In genomic region chr7:55063036-55063435, GRCh38 we compare ENCODE assay signal across 24 cellular contexts. TPM values are rescaled to one million over a fixed set of nuclear protein-coding genes. Genes with fewer than 3 reads are reported as not detected.
DNase-seq lines count a peak whose midpoint lies in the region; ATAC-seq and TF ChIP-seq lines count a peak whose summit lies in the region.
"Had no signal": no experiment of that assay in that cellular context is flagged by ENCODE, and none has a peak within 500 bp of the region (broad histone marks: within the 10 kb centered on the region; RNA-seq: fewer than 3 reads in every experiment).

No MANE protein-coding gene starts in this region.

- no peak overlapping the region for H3K27ac Mint-ChIP-seq in naive thymus-derived CD8-positive, alpha-beta T cell
- no peak overlapping the region for H3K27ac Mint-ChIP-seq in activated naive CD4-positive, alpha-beta T cell treated with anti-CD3 and anti-CD28 coated beads, Interleukin-2, amount 10 ng/mL, durations not matched to agents 7 days and 5 days
- H3K27ac Mint-ChIP-seq: activated B cell treated with CpG ODN at 0.5 μM for 24 hours; activated naive CD8-positive, alpha-beta T cell treated with anti-CD3 and anti-CD28 coated beads for 36 hours; activated T-helper 17 cell treated with anti-CD3 and anti-CD28 coated beads, Interleukin-2, amount 50 U/mL, for 72 hours had no signal

- in situ Hi-C loops in Panc1 (cut with HindIII; ENCODE audit: low pct_unique_long_range_greater_than_20kb, low sequenced_read_pairs) (no loop called here), KBM-7 (cut with MboI; ENCODE audit: low pct_unique_long_range_greater_than_20kb, low sequenced_read_pairs) (no loop called here)

- no peaks in the 10 kb centered on the region for H3K4me1 Mint-ChIP-seq in naive thymus-derived CD8-positive, alpha-beta T cell
- H3K4me1 Mint-ChIP-seq in activated naive CD4-positive, alpha-beta T cell treated with anti-CD3 and anti-CD28 coated beads, Interleukin-2, amount 10 ng/mL, durations not matched to agents 7 days and 5 days, result no peaks in the 10 kb centered on the region
- H3K4me1 Mint-ChIP-seq: activated naive CD8-positive, alpha-beta T cell treated with anti-CD3 and anti-CD28 coated beads for 36 hours; activated T-helper 17 cell treated with anti-CD3 and anti-CD28 coated beads, Interleukin-2, amount 50 U/mL, for 72 hours had no signal

- H3K4me3 Mint-ChIP-seq in naive thymus-derived CD8-positive, alpha-beta T cell, result no peak overlapping the region
- no peak overlapping the region for H3K4me3 Mint-ChIP-seq in activated naive CD4-positive, alpha-beta T cell treated with anti-CD3 and anti-CD28 coated beads, Interleukin-2, amount 10 ng/mL, durations not matched to agents 7 days and 5 days
- H3K4me3 Mint-ChIP-seq: activated B cell treated with CpG ODN at 0.5 μM for 24 hours; activated naive CD8-positive, alpha-beta T cell treated with anti-CD3 and anti-CD28 coated beads for 36 hours; activated T-helper 17 cell treated with anti-CD3 and anti-CD28 coated beads, Interleukin-2, amount 50 U/mL, for 72 hours had no signal

- H3K27me3 Mint-ChIP-seq in naive thymus-derived CD8-positive, alpha-beta T cell, result peaks cover 3 to 35% (median 8%) of the 10 kb centered on the region in 5 donors
- H3K27me3 Mint-ChIP-seq in activated naive CD4-positive, alpha-beta T cell treated with anti-CD3 and anti-CD28 coated beads, Interleukin-2, amount 10 ng/mL, durations not matched to agents 7 days and 5 days, result peaks cover 4% of the 10 kb centered on the region
- H3K27me3 Mint-ChIP-seq: activated naive CD8-positive, alpha-beta T cell treated with anti-CD3 and anti-CD28 coated beads for 36 hours had no signal

- H3K4me3 ChIP-seq in AG04450 (ENCODE audit: low read depth, low read length), result no peak overlapping the region
- H3K4me3 ChIP-seq in Panc1 (ENCODE audit: low read depth in 2 of 2, low read length in 2 of 2), result no peak overlapping the region
- H3K4me3 ChIP-seq in fibroblast of lung (replicated peaks in 1 of 4; ENCODE audit: control extremely low read depth in 1 of 4, insufficient read depth in 1 of 4, low read depth in 3 of 4, low read length in 4 of 4), result no peak overlapping the region
- H3K4me3 ChIP-seq in sigmoid colon, result no peak overlapping the region
- H3K4me3 ChIP-seq: HAP-1 had no signal

- POLR2A ChIA-PET in AG04450 (lab: Yijun Ruan, JAX), result interaction anchor here (0.8 to 1.1 kb wide), 2 partner anchors 70 to 190 kb away, joined by 3 read pairs; no protein-coding TSS in a partner anchor
- POLR2A ChIA-PET in Panc1 (lab: Charles Lee), result no interaction called here
- POLR2A ChIA-PET in naive thymus-derived CD8-positive, alpha-beta T cell (lab: Charles Lee), result no interaction called here

- H3K36me3 ChIP-seq in Panc1 (ENCODE audit: control insufficient read depth, insufficient read depth, low read length), result no peaks in the 10 kb centered on the region; the same call in 1 of the 2 replicates
- H3K36me3 ChIP-seq in fibroblast of lung (ENCODE audit: control insufficient read depth, insufficient read depth, low read length), result peaks cover 2% of the 10 kb centered on the region
- no peaks in the 10 kb centered on the region for H3K36me3 ChIP-seq in sigmoid colon
- H3K36me3 ChIP-seq: HAP-1 had no signal

- TF ChIP-seq CTCF in AG04450 (IDR thresholded peaks at IDR 0.05; ENCODE audit: low read depth, low read length), result no peak
- no peak for TF ChIP-seq CTCF in Panc1 (IDR thresholded peaks at IDR 0.05)
- no peak for TF ChIP-seq CTCF in fibroblast of lung (conservative IDR thresholded peaks at IDR 0.05 in 1 of 2, IDR thresholded peaks at IDR 0.05 in 1 of 2; ENCODE audit: low read depth in 1 of 2, low read length in 2 of 2)
- no peak for TF ChIP-seq CTCF in sigmoid colon (IDR thresholded peaks at IDR 0.05)

- H4K20me1 ChIP-seq in fibroblast of lung (ENCODE audit: control insufficient read depth, extremely low read depth, insufficient read depth, low read length), result no peaks in the 10 kb centered on the region

- H3K79me2 ChIP-seq in fibroblast of lung (ENCODE audit: control insufficient read depth, insufficient read depth, low read length), result peaks cover 65% of the 10 kb centered on the region

- no peak for TF ChIP-seq EP300 in sigmoid colon (IDR thresholded peaks at IDR 0.05)

- H3K4me1 ChIP-seq in Panc1 (ENCODE audit: control insufficient read depth, insufficient read depth, low read length) (peaks cover 82% of the 10 kb centered on the region), fibroblast of lung (ENCODE audit: control insufficient read depth, extremely low read depth, insufficient read depth, low read length) (peaks cover 44% of the 10 kb centered on the region), sigmoid colon (peaks cover 0 to 59% (median 55%) of the 10 kb centered on the region in 4 donors)
- H3K4me1 ChIP-seq: HAP-1 had no signal

- H3K27ac ChIP-seq in AG04450 (ENCODE audit: low read depth, low read length), result peak overlapping the region; percentile 87
- H3K27ac ChIP-seq in Panc1 (ENCODE audit: low read length), result peak overlapping the region; percentile 100
- peak overlapping the region; percentile 70 for H3K27ac ChIP-seq in fibroblast of lung (ENCODE audit: insufficient read depth, low read length)
- peak overlapping the region in 3 of 4 donors; percentile 31 to 81 (median 80) for H3K27ac ChIP-seq in sigmoid colon

- BruUV-seq in Panc1 (replicated peaks; lab: Mats Ljungman, UMichigan), result no TSS peak

- intact Hi-C loops in Panc1 (cut with micrococcal nuclease; ENCODE audit: unreplicated experiment), result no loop called here
- intact Hi-C loops in sigmoid colon (cut with DNase I), result loop anchor here (5.0 to 10.0 kb wide), 2 partner anchors 41 to 192 kb away; no protein-coding TSS in a partner anchor

- H3K27me3 ChIP-seq in AG04450 (ENCODE audit: control insufficient read depth, insufficient read depth, low read length) (no peaks in the 10 kb centered on the region), Panc1 (ENCODE audit: control insufficient read depth, insufficient read depth, low read length) (no peaks in the 10 kb centered on the region), fibroblast of lung (ENCODE audit: control insufficient read depth, insufficient read depth, low read length) (no peaks in the 10 kb centered on the region), sigmoid colon (no peaks in the 10 kb centered on the region)

- H3K9me3 Mint-ChIP-seq in naive thymus-derived CD8-positive, alpha-beta T cell, result peaks cover 0 to 9% (median 0%) of the 10 kb centered on the region in 9 donors
- H3K9me3 Mint-ChIP-seq in activated naive CD4-positive, alpha-beta T cell treated with anti-CD3 and anti-CD28 coated beads, Interleukin-2, amount 10 ng/mL, durations not matched to agents 7 days and 5 days, result no peaks in the 10 kb centered on the region
- H3K9me3 Mint-ChIP-seq: activated naive CD8-positive, alpha-beta T cell treated with anti-CD3 and anti-CD28 coated beads for 36 hours; activated T-helper 17 cell treated with anti-CD3 and anti-CD28 coated beads, Interleukin-2, amount 50 U/mL, for 72 hours had no signal

- no peak for TF ChIP-seq POLR2A in sigmoid colon (IDR thresholded peaks at IDR 0.05)

- H3K36me3 Mint-ChIP-seq in naive thymus-derived CD8-positive, alpha-beta T cell, result no peaks in the 10 kb centered on the region
- no peaks in the 10 kb centered on the region for H3K36me3 Mint-ChIP-seq in activated naive CD4-positive, alpha-beta T cell treated with anti-CD3 and anti-CD28 coated beads, Interleukin-2, amount 10 ng/mL, durations not matched to agents 7 days and 5 days
- H3K36me3 Mint-ChIP-seq: activated naive CD8-positive, alpha-beta T cell treated with anti-CD3 and anti-CD28 coated beads for 36 hours had no signal

- no peak for DNase-seq in AG04450 (ENCODE audit: low read depth, low spot score)
- DNase-seq in Panc1 (ENCODE audit: low read depth, low spot score), result no peak
- DNase-seq in fibroblast of lung (ENCODE audit: low read depth in 2 of 2), result no peak
- no peak for DNase-seq in sigmoid colon
- no peak for DNase-seq in naive thymus-derived CD8-positive, alpha-beta T cell
- no peak for DNase-seq in KBM-7
- no peak for DNase-seq in activated naive CD4-positive, alpha-beta T cell treated with anti-CD3 and anti-CD28 coated beads, Interleukin-2, amount 10 ng/mL, durations not matched to agents 7 days and 5 days
- DNase-seq: activated B cell treated with CpG ODN at 0.5 μM for 24 hours; activated CD4-positive, alpha-beta T cell treated with anti-CD3 and anti-CD28 coated beads, Interleukin-2, amount 50 U/mL, for 4 hours; activated CD8-positive, alpha-beta memory T cell treated with anti-CD3 and anti-CD28 coated beads, Interleukin-2, amount 50 U/mL, for 48 hours; activated naive CD8-positive, alpha-beta T cell treated with anti-CD3 and anti-CD28 coated beads for 36 hours; C1 segment of cervical spinal cord; cerebellar nuclear complex; hippocampal formation; left ventricle myocardium superior; NCI-H1105; NCI-H2029 treated with DMSO at 0.1 percent for 48 hours; NCI-H774; posterior cingulate gyrus; SHP77 treated with DMSO at 0.1 percent for 48 hours; stimulated activated CD8-positive, alpha-beta memory T cell treated with anti-CD3 and anti-CD28 coated beads, Interleukin-4, amount 100 ng/mL, for 48 hours had no signal

- CTCF ChIA-PET in AG04450 (lab: Charles Lee), result interaction anchor here (5.1 kb wide), 1 partner anchor 289 kb away, joined by 27 read pairs; no protein-coding TSS in a partner anchor
- CTCF ChIA-PET in Panc1 (lab: Charles Lee), result no interaction called here
- CTCF ChIA-PET in activated naive CD4-positive, alpha-beta T cell treated with anti-CD3 and anti-CD28 coated beads, Interleukin-2, amount 10 ng/mL, durations not matched to agents 7 days and 5 days (lab: Charles Lee), result no interaction called here

- no peak overlapping the region for H2AFZ ChIP-seq in fibroblast of lung (ENCODE audit: low read length)

- ATAC-seq in Panc1 (no peak), GM18861 (IDR thresholded peaks at IDR 0.05; ENCODE audit: unreplicated experiment) (no peak)
- no peak for ATAC-seq in naive thymus-derived CD8-positive, alpha-beta T cell
- ATAC-seq: activated T-helper 17 cell treated with anti-CD3 and anti-CD28 coated beads, Interleukin-2, amount 50 U/mL, for 72 hours; left ventricle myocardium superior had no signal

- H3K9me3 ChIP-seq in AG04450 (ENCODE audit: control insufficient read depth, insufficient read depth, low read length), result no peaks in the 10 kb centered on the region; the same call in 1 of the 2 replicates
- no peaks in the 10 kb centered on the region for H3K9me3 ChIP-seq in Panc1 (ENCODE audit: control insufficient read depth, insufficient read depth, low read depth, low read length)
- H3K9me3 ChIP-seq in fibroblast of lung (ENCODE audit: control insufficient read depth, insufficient read depth, low read depth, low read length), result no peaks in the 10 kb centered on the region
- no peaks in the 10 kb centered on the region for H3K9me3 ChIP-seq in sigmoid colon
- H3K9me3 ChIP-seq: HAP-1 had no signal

- no peak overlapping the region for H3K9ac ChIP-seq in fibroblast of lung (ENCODE audit: insufficient read depth, low read length)

- WGBS in sigmoid colon, 2 donors, result 92 to 94% methylated on average over 7 of the region's 7 CpGs

- no peak overlapping the region for H3K4me2 ChIP-seq in fibroblast of lung (ENCODE audit: extremely low read depth, insufficient read depth, low read length)

RNA-seq across cellular contexts. Expression of gene EGFR, which starts 44.2 kb away (rescaled TPM):
- 59.0 and 62.6 TPM in 2 replicates for polyA plus RNA-seq in AG04450 (2011; rRNA removed)
- polyA minus RNA-seq in AG04450 (2011; rRNA and poly(A)+ RNA removed), result 153 and 159 TPM in 2 replicates
- 156 TPM for total RNA-seq in Panc1 (2021; ENCODE audit: unreplicated experiment)
- polyA plus RNA-seq in Panc1 (2012; ENCODE audit: insufficient read length), result 68.6 TPM
- total RNA-seq in fibroblast of lung, result 36.0 and 55.3 TPM in 2 replicates
- polyA plus RNA-seq in fibroblast of lung, result 62.7 and 62.8 TPM in 2 replicates
- 39.9 and 51.2 TPM in 2 replicates for polyA plus RNA-seq in fibroblast of lung (2012)
- 205 and 211 TPM in 2 replicates for polyA minus RNA-seq in fibroblast of lung (ENCODE audit: low replicate concordance)
- total RNA-seq in sigmoid colon, result 10 to 100 TPM; 35.6 to 61.5 (median 40.8) TPM
- polyA plus RNA-seq in sigmoid colon, result 10 to 100 TPM in 1 of 3 donors, 1 to 10 TPM in 2; 3.6 to 10.7 (median 5.5) TPM
- total RNA-seq in naive thymus-derived CD8-positive, alpha-beta T cell, result not detected
- polyA plus RNA-seq in naive thymus-derived CD8-positive, alpha-beta T cell, result not detected
- total RNA-seq: activated B cell treated with CpG ODN at 0.5 μM for 24 hours; activated naive CD8-positive, alpha-beta T cell treated with anti-CD3 and anti-CD28 coated beads for 36 hours had no signal

Comparison
In these comparisons a context has a peak if more than half of its experiments do, and no peak if none do; other contexts are left out.
1. RNA of gene EGFR, which starts 44.2 kb away (total RNA-seq): 156 TPM in Panc1 (single experiment), 36.0 to 55.3 TPM in fibroblast of lung and 35.6 to 61.5 TPM in sigmoid colon; not detected in naive thymus-derived CD8-positive, alpha-beta T cell; every median in the first group is over 10 times any median in the second.
2. Peak in every context shown above with its lines, with median percentiles within 50 percentile points of each other: H3K27ac ChIP-seq.